ENCODE assay signal across 7 cellular contexts in the genomic region with DNA sequence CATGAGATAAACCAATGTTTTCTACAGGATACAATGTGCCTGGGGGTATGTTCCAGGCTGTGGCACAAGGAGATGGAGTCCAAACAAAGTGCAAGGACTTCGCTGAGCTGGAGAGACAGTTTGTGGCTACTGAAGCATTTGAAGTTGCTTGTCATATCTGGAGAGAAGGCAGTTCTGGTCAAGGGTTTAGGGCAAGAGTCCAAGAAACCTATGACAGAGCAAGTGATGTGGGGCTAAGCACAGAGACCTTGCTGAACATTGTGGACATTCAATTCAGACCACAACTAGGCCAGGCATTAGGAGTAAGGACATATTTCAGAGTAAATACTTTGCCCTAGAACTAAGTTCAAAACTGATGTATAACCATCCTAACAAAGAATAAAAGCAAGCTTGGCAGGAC.
"Had no signal": no experiment of that assay in that cellular context is flagged by ENCODE, and none has a peak within 500 bp of the region (broad histone marks: within the 10 kb centered on the region; RNA-seq: fewer than 3 reads in every experiment).

No MANE protein-coding gene starts in this region.

- H3K27ac ChIP-seq: HL-60 had no signal

- DNase-seq: H7, HFFc6 had no signal

- ATAC-seq: GM23338, HCT116, HepG2 had no signal

- H3K4me1 ChIP-seq: HAP-1 had no signal

- H3K36me3 ChIP-seq: HAP-1 had no signal

- H2AFZ ChIP-seq: GM23338 had no signal

- H3K4me3 ChIP-seq: GM23338, HAP-1 had no signal

- H3K9me3 ChIP-seq: HAP-1 had no signal

- FAIRE-seq: HepG2 had no signal

- H3K4me2 ChIP-seq: GM23338 had no signal
